Comparison of ENCODE assay signal across 23 cellular contexts in the genomic region with DNA sequence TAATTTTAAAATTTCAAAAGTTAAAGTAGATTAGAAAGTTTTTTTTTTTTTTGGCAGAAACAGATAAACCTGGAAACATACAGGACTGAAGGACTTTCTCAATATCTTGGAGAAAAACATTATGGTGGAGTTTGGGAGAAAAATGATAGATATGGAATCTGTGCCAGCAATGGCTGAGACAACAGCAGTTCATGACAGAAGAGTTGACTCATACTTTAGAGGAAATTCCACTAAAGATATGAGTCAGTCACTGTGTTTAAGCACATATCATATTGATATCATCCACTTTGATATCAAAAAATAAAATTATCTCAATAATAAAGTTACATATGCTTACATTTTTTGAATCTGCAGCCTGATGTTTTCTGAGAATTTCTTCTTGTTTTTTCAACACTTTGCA.
A peak's percentile ranks its signal among the peaks of the same experiment; 100 is the strongest.
DNase-seq lines count a peak whose midpoint lies in the region; ATAC-seq, FAIRE-seq and TF ChIP-seq lines count a peak whose summit lies in the region.
"Had no signal": no experiment of that assay in that cellular context is flagged by ENCODE, and none has a peak within 500 bp of the region (broad histone marks: within the 10 kb centered on the region; RNA-seq: fewer than 3 reads in every experiment).

No MANE protein-coding gene starts in this region.

- peaks cover 28% of the 10 kb centered on the region for H3K4me1 Mint-ChIP-seq in activated CD4-positive, alpha-beta T cell treated with anti-CD3 and anti-CD28 coated beads, Interleukin-2, amount 10 ng/mL, durations not matched to agents 7 days and 5 days

- TF ChIP-seq CTCF in bronchial epithelial cell (IDR thresholded peaks at IDR 0.05; ENCODE audit: insufficient read depth, low read length, severe bottlenecking): no peak

- no peaks in the 10 kb centered on the region for H3K36me3 ChIP-seq in bronchial epithelial cell (ENCODE audit: control insufficient read depth, insufficient read depth, low read length)
- H3K36me3 ChIP-seq: sigmoid colon, tibial nerve had no signal

- CTCF ChIA-PET in activated CD4-positive, alpha-beta T cell treated with anti-CD3 and anti-CD28 coated beads, Interleukin-2, amount 10 ng/mL, durations not matched to agents 7 days and 5 days (lab: Charles Lee): no interaction called here

- no peaks in the 10 kb centered on the region for H3K27me3 ChIP-seq in bronchial epithelial cell (ENCODE audit: control insufficient read depth, insufficient read depth, low read length)
- H3K27me3 ChIP-seq: sigmoid colon, tibial nerve had no signal

- H3K4me3 Mint-ChIP-seq in activated CD4-positive, alpha-beta T cell treated with anti-CD3 and anti-CD28 coated beads, Interleukin-2, amount 10 ng/mL, durations not matched to agents 7 days and 5 days: peak overlapping the region; percentile 11

- no peaks in the 10 kb centered on the region for H3K36me3 Mint-ChIP-seq in activated CD4-positive, alpha-beta T cell treated with anti-CD3 and anti-CD28 coated beads, Interleukin-2, amount 10 ng/mL, durations not matched to agents 7 days and 5 days (ENCODE audit: low read depth)
- H3K36me3 Mint-ChIP-seq: CD8-positive, alpha-beta memory T cell had no signal

- POLR2A ChIA-PET in activated CD4-positive, alpha-beta T cell treated with anti-CD3 and anti-CD28 coated beads, Interleukin-2, amount 10 ng/mL, durations not matched to agents 7 days and 5 days (lab: Charles Lee): no interaction called here

- no peak overlapping the region for H3K4me3 ChIP-seq in bronchial epithelial cell (ENCODE audit: low read depth, low read length)
- H3K4me3 ChIP-seq: A549, GM12878, sigmoid colon, tibial nerve had no signal

- H3K9me3 Mint-ChIP-seq in activated CD4-positive, alpha-beta T cell treated with anti-CD3 and anti-CD28 coated beads, Interleukin-2, amount 10 ng/mL, durations not matched to agents 7 days and 5 days: no peaks in the 10 kb centered on the region

- H3K27me3 Mint-ChIP-seq in activated CD4-positive, alpha-beta T cell treated with anti-CD3 and anti-CD28 coated beads, Interleukin-2, amount 10 ng/mL, durations not matched to agents 7 days and 5 days: peaks cover 4% of the 10 kb centered on the region

- no peak overlapping the region for H3K27ac Mint-ChIP-seq in activated CD4-positive, alpha-beta T cell treated with anti-CD3 and anti-CD28 coated beads, Interleukin-2, amount 10 ng/mL, durations not matched to agents 7 days and 5 days

- no peak for ATAC-seq in GM19035 (IDR thresholded peaks at IDR 0.05; ENCODE audit: unreplicated experiment)
- ATAC-seq: A549, GM12878 had no signal

- FAIRE-seq in bronchial epithelial cell (lab: Jason Lieb, UNC): no peak
- FAIRE-seq: H1, TTC549 had no signal

- DNase-seq in activated CD4-positive, alpha-beta T cell treated with anti-CD3 and anti-CD28 coated beads, Interleukin-2, amount 10 ng/mL, durations not matched to agents 7 days and 5 days: no peak
- no peak for DNase-seq in activated CD4-positive, alpha-beta T cell treated with anti-CD3 and anti-CD28 coated beads for 48 hours
- peak; percentile 56 for DNase-seq in RKO (ENCODE audit: low spot score)
- DNase-seq in bronchial epithelial cell (ENCODE audit: low read depth): peak; percentile 84
- peak; percentile 63 for DNase-seq in pulmonary artery endothelial cell (ENCODE audit: low read depth, low spot score)
- no peak for DNase-seq in D341Med (ENCODE audit: low spot score)
- no peak for DNase-seq in stimulated activated CD4-positive, alpha-beta T cell treated with anti-CD3 and anti-CD28 coated beads, Interleukin-15, amount 100 ng/mL, for 24 hours
- DNase-seq: amniotic stem cell; CD8-positive, alpha-beta memory T cell; glutamatergic neuron; islet precursor cell; midbrain; NCI-H146; NCI-H446 treated with DMSO at 0.1 percent for 48 hours; nucleus accumbens; sigmoid colon; stimulated activated CD4-positive, alpha-beta T cell treated with anti-CD3 and anti-CD28 coated beads, Interleukin-4, amount 100 ng/mL, for 4 hours had no signal

Comparison
In these comparisons a context has a peak if more than half of its experiments do, and no peak if none do; other contexts are left out.
1. DNase-seq: peak in RKO (single experiment), bronchial epithelial cell (single experiment) and pulmonary artery endothelial cell (single experiment); none in activated CD4-positive, alpha-beta T cell treated with anti-CD3 and anti-CD28 coated beads, Interleukin-2, amount 10 ng/mL, durations not matched to agents 7 days and 5 days (single experiment), activated CD4-positive, alpha-beta T cell treated with anti-CD3 and anti-CD28 coated beads for 48 hours (single experiment), D341Med (single experiment) and stimulated activated CD4-positive, alpha-beta T cell treated with anti-CD3 and anti-CD28 coated beads, Interleukin-15, amount 100 ng/mL, for 24 hours (single experiment).